15 cellular contexts compared by ENCODE assay signal in genomic region chr3:38582941-38583645, GRCh38.
DNase-seq lines count a peak whose midpoint lies in the region; ATAC-seq and TF ChIP-seq lines count a peak whose summit lies in the region.
"Had no signal": no experiment of that assay in that cellular context is flagged by ENCODE, and none has a peak within 500 bp of the region (broad histone marks: within the 10 kb centered on the region; RNA-seq: fewer than 3 reads in every experiment).

No MANE protein-coding gene starts in this region.

- WGBS in heart right ventricle, 2 donors, result 36 to 38% methylated on average over 8 of the region's 8 CpGs
- WGBS in SK-N-SH (ENCODE audit: low lambda C conversion rate), result 33% methylated on average over 8 of the region's 8 CpGs
- 43% methylated on average over 8 of the region's 8 CpGs; no CpG with 5 or more reads in 1 of the 2 donors for WGBS in upper lobe of left lung, 2 donors

- no peak for TF ChIP-seq POLR2A in upper lobe of left lung (IDR thresholded peaks at IDR 0.05)

- H3K27ac ChIP-seq in heart right ventricle (peak overlapping the region in 7 of 10 donors; percentile 46 to 98 (median 87)), SK-N-SH (ENCODE audit: low read depth in 2 of 2, low read length in 1 of 2) (peak overlapping the region in 1 of 2 experiments; percentile 93; a peak in 2 of 4 replicates), upper lobe of left lung (no peak overlapping the region)

- H3F3A ChIP-seq in SK-N-SH (replicated peaks; ENCODE audit: insufficient read depth), result no peaks in the 10 kb centered on the region

- CTCF ChIA-PET in SK-N-SH (lab: Yijun Ruan, JAX), result interaction anchor here (1.0 to 4.7 kb wide), 9 partner anchors 13 to 87 kb away, joined by 3 to 36 read pairs (median 3); partner anchors contain the start of gene EXOG

- POLR2A ChIA-PET in SK-N-SH (lab: Yijun Ruan, JAX), result interaction anchor here (1.0 to 1.1 kb wide), 2 partner anchors 8 to 61 kb away, joined by 3 read pairs; no protein-coding TSS in a partner anchor

- TF ChIP-seq RAD21 in SK-N-SH (IDR thresholded peaks at IDR 0.05; ENCODE audit: low read length), result peak; percentile 22; the same call in 1 of the 2 replicates

- H3K36me3 ChIP-seq in heart right ventricle (peaks cover 0 to 28% (median 0%) of the 10 kb centered on the region in 9 donors), SK-N-SH (replicated peaks in 1 of 2; ENCODE audit: control insufficient read depth in 1 of 2, insufficient read depth in 2 of 2, low read length in 1 of 2) (no peaks in the 10 kb centered on the region), upper lobe of left lung (no peaks in the 10 kb centered on the region)
- H3K36me3 ChIP-seq: MG63 had no signal

- no peaks in the 10 kb centered on the region for H3K9me3 ChIP-seq in heart right ventricle
- H3K9me3 ChIP-seq in SK-N-SH, result no peaks in the 10 kb centered on the region
- H3K9me3 ChIP-seq in upper lobe of left lung, result no peaks in the 10 kb centered on the region
- H3K9me3 ChIP-seq: MG63 had no signal

- H3K9me2 ChIP-seq in SK-N-SH, result no peaks in the 10 kb centered on the region

- H3K4me3 ChIP-seq in heart right ventricle (no peak overlapping the region), SK-N-SH (ENCODE audit: low read depth in 2 of 2, low read length in 1 of 2) (no peak overlapping the region), upper lobe of left lung (no peak overlapping the region)
- H3K4me3 ChIP-seq: MG63 had no signal

- H2AFZ ChIP-seq in SK-N-SH (ENCODE audit: low read depth), result no peak overlapping the region

- H3K4me1 ChIP-seq in heart right ventricle (peaks cover 16 to 70% (median 48%) of the 10 kb centered on the region in 9 donors), SK-N-SH (ENCODE audit: control insufficient read depth in 1 of 2, insufficient read depth in 2 of 2, low read depth in 1 of 2, low read length in 1 of 2) (peaks cover 0 to 60% of the 10 kb centered on the region in 2 experiments; a peak in 2 of 4 replicates), upper lobe of left lung (no peaks in the 10 kb centered on the region)

- H3K9ac ChIP-seq in SK-N-SH, result no peak overlapping the region

- no peak for DNase-seq in heart right ventricle
- DNase-seq in left cardiac atrium, result no peak
- peak; percentile 92 for DNase-seq in SK-N-SH
- DNase-seq in head of caudate nucleus, result peak in 36 of 42 donors; percentile 10 to 75 (median 46)
- peak; percentile 19 to 38 for DNase-seq in upper lobe of left lung
- no peak for DNase-seq in LoVo (ENCODE audit: low spot score)
- no peak for DNase-seq in GOT3 (lab: John Stamatoyannopoulos, UW)
- DNase-seq: Calu3; foreskin fibroblast; MG63; NCI-H187 treated with DMSO at 0.1 percent for 48 hours; NCI-H524 treated with DMSO at 0.1 percent for 48 hours; stimulated activated CD4-positive, alpha-beta T cell treated with anti-CD3 and anti-CD28 coated beads, Interleukin-2, amount 100 ng/mL, for 48 hours had no signal

- TF ChIP-seq CTCF in heart right ventricle (IDR thresholded peaks at IDR 0.05) (no peak), SK-N-SH (IDR thresholded peaks at IDR 0.05) (no peak), upper lobe of left lung (IDR thresholded peaks at IDR 0.05) (no peak)

- TF ChIP-seq EP300 in SK-N-SH (IDR thresholded peaks at IDR 0.05; ENCODE audit: borderline replicate concordance in 1 of 2, low read depth in 1 of 2, low read length in 1 of 2) (peak in 1 of 2 experiments; percentile 76; a peak in 2 of 4 replicates), upper lobe of left lung (IDR thresholded peaks at IDR 0.05) (no peak)

- no peak overlapping the region for H3K4me2 ChIP-seq in SK-N-SH

- no peaks in the 10 kb centered on the region for H3K79me2 ChIP-seq in SK-N-SH (ENCODE audit: insufficient read depth)

- intact Hi-C loops in heart right ventricle (cut with DNase I) (loop anchor here in 2 of 10 donors (5.0 kb wide), 3 partner anchors 41 to 64 kb away; partner anchors contain the start of gene SCN5A (in 1 of the 2)), left cardiac atrium (cut with DNase I) (loop anchor here in 1 of 2 donors (5.0 kb wide), 2 partner anchors 41 to 64 kb away; partner anchors contain the start of gene SCN5A), head of caudate nucleus (cut with DNase I) (no loop called here)

- no peak for ATAC-seq in heart right ventricle
- ATAC-seq in left cardiac atrium, result no peak
- no peak for ATAC-seq in upper lobe of left lung (ENCODE audit: low FRiP score in 2 of 2)
- no peak for ATAC-seq in HG03159 (IDR thresholded peaks at IDR 0.05; ENCODE audit: unreplicated experiment)
- ATAC-seq: Panc1 had no signal

- no peaks in the 10 kb centered on the region for H4K20me1 ChIP-seq in SK-N-SH (ENCODE audit: insufficient read depth)

- no peaks in the 10 kb centered on the region for H3K27me3 ChIP-seq in heart right ventricle
- H3K27me3 ChIP-seq in SK-N-SH (ENCODE audit: insufficient read depth), result no peaks in the 10 kb centered on the region
- no peaks in the 10 kb centered on the region for H3K27me3 ChIP-seq in upper lobe of left lung
- H3K27me3 ChIP-seq: MG63 had no signal

TF ChIP-seq in SK-N-SH, 30 proteins besides CTCF, POLR2A, EP300 and RAD21:
- TF ChIP-seq FOXM1 (IDR thresholded peaks at IDR 0.05; ENCODE audit: low read depth) (no peak), CHD2 (IDR thresholded peaks at IDR 0.05; ENCODE audit: low read length, partially characterized antibody) (peak; percentile 52), GATA2 (CRISPR knock-in tag; IDR thresholded peaks at IDR 0.05) (peak; percentile 69), JUND (IDR thresholded peaks at IDR 0.05) (no peak)
TF ChIP-seq in SK-N-SH: peak in this region for 2.

Comparison
In these comparisons a context has a peak if more than half of its experiments do, and no peak if none do; other contexts are left out.
1. DNase-seq: peak in SK-N-SH (single experiment), head of caudate nucleus (36 of 42) and upper lobe of left lung (2 of 2); none in heart right ventricle (0 of 2), left cardiac atrium (single experiment), LoVo (single experiment) and GOT3 (single experiment).
2. H3K27ac ChIP-seq: peak in heart right ventricle (7 of 10); none in upper lobe of left lung (0 of 4).